In the genomic region with DNA sequence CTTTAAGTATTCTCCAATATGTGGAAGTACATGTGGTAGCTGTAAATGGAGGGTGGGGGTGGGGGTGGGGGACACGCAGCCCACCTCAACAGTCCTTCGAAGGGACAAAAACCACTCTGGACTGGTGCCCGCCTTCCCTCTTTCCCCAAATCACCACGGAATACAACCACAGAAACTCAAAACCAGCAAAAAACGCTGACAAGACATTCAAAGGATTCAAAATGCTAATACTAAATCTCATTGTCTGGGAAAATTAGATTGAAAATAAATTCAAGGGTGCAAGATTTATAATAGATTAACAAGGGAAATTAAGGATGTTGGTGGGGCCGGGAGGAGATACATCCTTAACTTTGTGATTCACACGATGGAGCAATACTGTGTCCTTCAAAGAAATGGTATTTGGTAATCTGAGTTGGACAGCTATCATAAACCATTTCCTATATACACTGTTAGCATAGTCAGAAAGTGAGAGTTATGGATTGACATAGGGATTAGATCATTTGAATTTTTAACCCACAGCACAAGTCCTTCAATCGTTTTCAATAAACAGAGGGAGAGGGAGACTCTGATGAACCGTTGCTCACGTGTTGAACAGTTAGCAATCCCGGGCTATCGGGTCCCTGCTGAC, we compare ENCODE assay signal across 8 cellular contexts. TPM values are rescaled to one million over a fixed set of nuclear protein-coding genes. Genes with fewer than 3 reads are reported as not detected.
DNase-seq lines count a peak whose midpoint lies in the region; ATAC-seq and TF ChIP-seq lines count a peak whose summit lies in the region.

No MANE protein-coding gene starts in this region.

- peak overlapping the region; percentile 94 for H3K4me3 Mint-ChIP-seq in natural killer cell

- no peak for ATAC-seq in natural killer cell
- ATAC-seq in activated CD4-positive, CD25-positive, alpha-beta regulatory T cell treated with anti-CD3 and anti-CD28 coated beads, Interleukin-2, amount 50 U/mL, for 24 hours: no peak

- H3K4me1 Mint-ChIP-seq in natural killer cell: peaks cover 26 to 33% of the 10 kb centered on the region in 2 donors

- H3K9me3 Mint-ChIP-seq in natural killer cell: no peaks in the 10 kb centered on the region

- H3K9me3 ChIP-seq in KOPT-K1 (ENCODE audit: insufficient read depth, low read length, poor library complexity, severe bottlenecking): no peaks in the 10 kb centered on the region
- H3K9me3 ChIP-seq in colonic mucosa: no peaks in the 10 kb centered on the region

- H3K4me1 ChIP-seq in colonic mucosa: no peaks in the 10 kb centered on the region

- H3K9ac ChIP-seq in colonic mucosa (ENCODE audit: low read depth in 2 of 2, low read length in 2 of 2): peak overlapping the region; percentile 37 to 84

- intact Hi-C loops in colonic mucosa (cut with DNase I) (no loop called here), natural killer cell (cut with micrococcal nuclease) (no loop called here)

- peak overlapping the region; percentile 96 for H3K27ac ChIP-seq in KOPT-K1 (ENCODE audit: low read depth, low read length, poor library complexity, severe bottlenecking)
- H3K27ac ChIP-seq in colonic mucosa: peak overlapping the region; percentile 0

- DNase-seq in CD1c-positive myeloid dendritic cell (ENCODE audit: extremely low spot score) (peak; percentile 68), colonic mucosa (no peak), natural killer cell (no peak), DMS114 treated with DMSO at 0.1 percent for 48 hours (lab: John Stamatoyannopoulos, UW; ENCODE audit: unreplicated experiment) (no peak), NCI-H1105 treated with DMSO at 0.1 percent for 48 hours (lab: John Stamatoyannopoulos, UW) (no peak)
- no peak for DNase-seq in stimulated activated CD4-positive, alpha-beta T cell treated with anti-CD3 and anti-CD28 coated beads, Interleukin-2, amount 100 ng/mL, for 24 hours

- peak overlapping the region; percentile 90 for H3K4me3 ChIP-seq in colonic mucosa

- no peaks in the 10 kb centered on the region for H3K27me3 ChIP-seq in colonic mucosa

- H3K36me3 Mint-ChIP-seq in natural killer cell: no peaks in the 10 kb centered on the region

- no peak for TF ChIP-seq CTCF in colonic mucosa (IDR thresholded peaks at IDR 0.05)
- TF ChIP-seq CTCF in natural killer cell (IDR thresholded peaks at IDR 0.05): no peak

- H3K27me3 Mint-ChIP-seq in natural killer cell (ENCODE audit: low read depth in 2 of 2): peaks cover 0 to 9% of the 10 kb centered on the region in 2 donors

- H3K36me3 ChIP-seq in KOPT-K1 (ENCODE audit: insufficient read depth, low read length): no peaks in the 10 kb centered on the region
- H3K36me3 ChIP-seq in colonic mucosa: no peaks in the 10 kb centered on the region

- peak overlapping the region; percentile 91 to 99 for H3K27ac Mint-ChIP-seq in natural killer cell

RNA-seq across cellular contexts. Expression of a gene that starts 0.8 kb away (rescaled TPM):
- total RNA-seq in colonic mucosa (10 to 100 TPM; 13.3 to 15.2 TPM), natural killer cell (10 to 100 TPM in 2 of 3 donors, 1 to 10 TPM in 1; 8.0 to 12.1 (median 12.0) TPM)

RNA-seq across cellular contexts. Expression of a gene that starts 1.1 kb away (rescaled TPM):
- total RNA-seq in colonic mucosa: 1 to 10 TPM in 1 of 2 donors, under 1 TPM in 1; 0.62 to 1.2 TPM
- total RNA-seq in natural killer cell: 1 to 10 TPM in 1 of 3 donors, under 1 TPM in 2; 0.75 to 2.1 (median 0.75) TPM
